ENCODE assay signal across 14 cellular contexts in the genomic region with DNA sequence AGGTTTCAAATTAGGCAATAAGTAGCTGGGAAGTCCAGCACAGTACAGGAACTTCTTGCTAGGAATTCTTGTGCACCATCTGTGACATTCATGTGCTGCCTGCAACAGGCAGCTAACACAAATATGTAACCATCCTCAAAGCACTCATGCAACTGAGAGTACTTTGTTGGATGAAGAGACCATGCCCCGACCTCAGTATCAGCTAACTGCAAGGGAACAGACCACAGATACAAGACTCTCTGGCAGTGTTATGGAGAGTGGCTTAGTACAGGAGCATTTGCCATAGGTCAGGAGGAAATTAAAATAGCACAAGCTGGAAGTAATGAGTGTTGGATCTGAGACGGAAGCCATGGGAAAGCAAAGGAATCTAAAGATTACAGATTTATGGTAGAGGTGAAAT.
DNase-seq lines count a peak whose midpoint lies in the region; ATAC-seq and TF ChIP-seq lines count a peak whose summit lies in the region.
"Had no signal": no experiment of that assay in that cellular context is flagged by ENCODE, and none has a peak within 500 bp of the region (broad histone marks: within the 10 kb centered on the region; RNA-seq: fewer than 3 reads in every experiment).

No MANE protein-coding gene starts in this region.

- intact Hi-C loops in left ventricle myocardium inferior (cut with micrococcal nuclease), result no loop called here

- DNase-seq in cardiac muscle cell (ENCODE audit: low read depth in 1 of 2, low spot score in 1 of 2) (no peak), right atrium auricular region (ENCODE audit: low spot score) (no peak), left ventricle myocardium inferior (no peak), nephron progenitor cell (no peak), NCI-H2227 (lab: John Stamatoyannopoulos, UW; ENCODE audit: unreplicated experiment) (no peak)
- DNase-seq: ACHN; CD4-positive, CD25-positive, alpha-beta regulatory T cell; DMS53; GOT3 had no signal

- H3K27me3 Mint-ChIP-seq in nephron progenitor cell (ENCODE audit: low read depth, poor library complexity), result no peaks in the 10 kb centered on the region
- H3K27me3 Mint-ChIP-seq: CD4-positive, CD25-positive, alpha-beta regulatory T cell had no signal

- H3K4me3 Mint-ChIP-seq in nephron progenitor cell, result no peak overlapping the region
- H3K4me3 Mint-ChIP-seq: CD4-positive, CD25-positive, alpha-beta regulatory T cell; IgD-negative memory B cell had no signal

- TF ChIP-seq CTCF in cardiac muscle cell (IDR thresholded peaks at IDR 0.05; ENCODE audit: low read depth, low read length) (no peak), right atrium auricular region (IDR thresholded peaks at IDR 0.05) (no peak), left ventricle myocardium inferior (IDR thresholded peaks at IDR 0.05; ENCODE audit: borderline replicate concordance) (no peak), nephron progenitor cell (IDR thresholded peaks at IDR 0.05) (no peak)

- peaks cover 6% of the 10 kb centered on the region for H3K9me3 Mint-ChIP-seq in nephron progenitor cell

- H3K27me3 ChIP-seq in cardiac muscle cell (no peaks in the 10 kb centered on the region), right atrium auricular region (no peaks in the 10 kb centered on the region), left ventricle myocardium inferior (ENCODE audit: low read depth) (no peaks in the 10 kb centered on the region)
- H3K27me3 ChIP-seq: BLaER1 treated with 17β-estradiol and CSF1 and Interleukin-3, amounts not matched to agents 10 nM and 100 nM had no signal

- H3K27ac ChIP-seq in cardiac muscle cell (peak overlapping the region; percentile 8), right atrium auricular region (no peak overlapping the region), left ventricle myocardium inferior (replicated peaks) (peak overlapping the region; percentile 57)
- H3K27ac ChIP-seq: BLaER1 treated with 17β-estradiol and CSF1 and Interleukin-3, amounts not matched to agents 10 nM and 100 nM had no signal

- no peak overlapping the region for H3K4me3 ChIP-seq in cardiac muscle cell
- no peak overlapping the region for H3K4me3 ChIP-seq in right atrium auricular region
- H3K4me3 ChIP-seq in left ventricle myocardium inferior, result no peak overlapping the region
- H3K4me3 ChIP-seq: BLaER1 treated with 17β-estradiol and CSF1 and Interleukin-3, amounts not matched to agents 10 nM and 100 nM; HAP-1 had no signal

- ATAC-seq in HG03571 (IDR thresholded peaks at IDR 0.05; ENCODE audit: unreplicated experiment), result no peak
- ATAC-seq in GM21528 (IDR thresholded peaks at IDR 0.05; ENCODE audit: low FRiP score, unreplicated experiment), result no peak

- H3K9me3 ChIP-seq in cardiac muscle cell (ENCODE audit: low read depth) (no peaks in the 10 kb centered on the region), right atrium auricular region (no peaks in the 10 kb centered on the region), left ventricle myocardium inferior (replicated peaks) (no peaks in the 10 kb centered on the region)
- H3K9me3 ChIP-seq: BLaER1 treated with 17β-estradiol and CSF1 and Interleukin-3, amounts not matched to agents 10 nM and 100 nM; HAP-1 had no signal

- no peaks in the 10 kb centered on the region for H3K36me3 Mint-ChIP-seq in nephron progenitor cell (ENCODE audit: low read depth)
- H3K36me3 Mint-ChIP-seq: CD4-positive, CD25-positive, alpha-beta regulatory T cell; IgD-negative memory B cell had no signal

- H3K4me1 Mint-ChIP-seq in nephron progenitor cell, result peaks cover 9% of the 10 kb centered on the region
- H3K4me1 Mint-ChIP-seq: CD4-positive, CD25-positive, alpha-beta regulatory T cell; IgD-negative memory B cell had no signal

- H3K4me1 ChIP-seq in cardiac muscle cell (ENCODE audit: low read depth), result peaks cover 26% of the 10 kb centered on the region
- H3K4me1 ChIP-seq in right atrium auricular region, result peaks cover 0 to 6% of the 10 kb centered on the region in 2 donors
- H3K4me1 ChIP-seq in left ventricle myocardium inferior, result peaks cover 36% of the 10 kb centered on the region
- H3K4me1 ChIP-seq: BLaER1 treated with 17β-estradiol and CSF1 and Interleukin-3, amounts not matched to agents 10 nM and 100 nM; HAP-1 had no signal

- H3K36me3 ChIP-seq in cardiac muscle cell, result no peaks in the 10 kb centered on the region
- H3K36me3 ChIP-seq in right atrium auricular region, result no peaks in the 10 kb centered on the region
- peaks cover 3% of the 10 kb centered on the region for H3K36me3 ChIP-seq in left ventricle myocardium inferior
- H3K36me3 ChIP-seq: BLaER1 treated with 17β-estradiol and CSF1 and Interleukin-3, amounts not matched to agents 10 nM and 100 nM; HAP-1 had no signal

- H3K27ac Mint-ChIP-seq in nephron progenitor cell, result peak overlapping the region; percentile 13
- H3K27ac Mint-ChIP-seq: CD4-positive, CD25-positive, alpha-beta regulatory T cell; IgD-negative memory B cell had no signal

Comparison
In these comparisons a context has a peak if more than half of its experiments do, and no peak if none do; other contexts are left out.
1. H3K27ac ChIP-seq: peak in cardiac muscle cell (single experiment) and left ventricle myocardium inferior (single experiment); none in right atrium auricular region (0 of 2).